ENCODE assay signal across 8 cellular contexts in the genomic region with DNA sequence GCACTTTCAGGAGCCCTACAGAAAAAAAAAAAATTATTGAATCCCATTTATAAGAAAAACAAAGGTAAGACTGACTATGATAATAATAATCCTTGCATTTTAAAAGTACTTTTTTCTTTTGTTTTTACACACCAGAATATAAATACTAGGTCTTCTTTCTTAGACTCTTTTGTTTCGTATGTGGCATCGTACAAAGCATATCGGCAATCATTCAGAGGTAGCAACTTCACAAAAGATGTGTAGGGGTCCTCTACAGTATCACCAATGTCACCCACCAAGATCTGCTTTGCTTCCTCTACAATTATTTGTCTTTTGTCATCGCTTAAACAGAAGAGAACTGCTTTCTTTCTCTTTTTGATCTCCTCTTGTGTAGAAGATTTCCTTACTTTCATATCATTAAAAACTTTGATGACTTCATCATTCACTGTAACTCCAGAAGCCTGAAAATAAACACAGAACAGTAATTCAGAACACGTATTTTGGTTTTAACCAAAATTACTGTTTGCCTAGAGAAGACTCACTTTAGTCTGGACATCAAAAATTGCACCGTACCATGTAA. TPM values are rescaled to one million over a fixed set of nuclear protein-coding genes. Genes with fewer than 3 reads are reported as not detected.
DNase-seq lines count a peak whose midpoint lies in the region; ATAC-seq, FAIRE-seq and TF ChIP-seq lines count a peak whose summit lies in the region.

No MANE protein-coding gene starts in this region.

- H3K36me3 Mint-ChIP-seq in T-helper 1 cell treated with Interleukin-12 subunit alpha and Interleukin-12 subunit beta and Interleukin-4 antibody, amounts not matched to agents 30 μg/mL and 1 μg/mL, for 36 hours (ENCODE audit: low read depth) = peaks cover 15% of the 10 kb centered on the region

- H3K27ac ChIP-seq in kidney (ENCODE audit: low read depth in 2 of 2, low read length in 2 of 2) (peak overlapping the region; percentile 87 to 94), temporal lobe (ENCODE audit: low read depth, low read length) (peak overlapping the region; percentile 96)

- H3K36me3 ChIP-seq in adipocyte (ENCODE audit: control insufficient read depth, insufficient read depth, low read length, severe bottlenecking) = peaks cover 8% of the 10 kb centered on the region
- peaks cover 3 to 6% of the 10 kb centered on the region in 2 donors for H3K36me3 ChIP-seq in kidney (ENCODE audit: control insufficient read depth in 1 of 2, insufficient read depth in 2 of 2, low read length in 2 of 2)

- H3K9ac ChIP-seq in adipocyte (ENCODE audit: low read length) = peak overlapping the region; percentile 96
- H3K9ac ChIP-seq in kidney (ENCODE audit: low read length in 2 of 2) = peak overlapping the region; percentile 65 to 76

- H3K4me3 ChIP-seq in adipocyte (ENCODE audit: low read length) = peak overlapping the region; percentile 95
- peak overlapping the region; percentile 80 to 85 for H3K4me3 ChIP-seq in kidney (ENCODE audit: low read length in 2 of 2)

- no peak for TF ChIP-seq CTCF in kidney (IDR thresholded peaks at IDR 0.05; ENCODE audit: borderline replicate concordance, extremely low read depth, insufficient read depth)

- no peaks in the 10 kb centered on the region for H3K9me3 Mint-ChIP-seq in T-helper 1 cell treated with Interleukin-12 subunit alpha and Interleukin-12 subunit beta and Interleukin-4 antibody, amounts not matched to agents 30 μg/mL and 1 μg/mL, for 36 hours

- H3K9me3 ChIP-seq in adipocyte (ENCODE audit: control insufficient read depth, low read length) = no peaks in the 10 kb centered on the region
- no peaks in the 10 kb centered on the region for H3K9me3 ChIP-seq in kidney (ENCODE audit: control insufficient read depth in 1 of 2, low read length in 2 of 2)

- H3K4me1 ChIP-seq in adipocyte (ENCODE audit: control insufficient read depth, insufficient read depth, low read length) (peaks cover 52% of the 10 kb centered on the region), kidney (ENCODE audit: control insufficient read depth in 1 of 2, insufficient read depth in 1 of 2, low read depth in 1 of 2, low read length in 2 of 2) (peaks cover 4 to 8% of the 10 kb centered on the region in 2 donors)

- peaks cover 6% of the 10 kb centered on the region for H3K27me3 Mint-ChIP-seq in T-helper 1 cell treated with Interleukin-12 subunit alpha and Interleukin-12 subunit beta and Interleukin-4 antibody, amounts not matched to agents 30 μg/mL and 1 μg/mL, for 36 hours (ENCODE audit: low read depth)

- H3K4me1 Mint-ChIP-seq in T-helper 1 cell treated with Interleukin-12 subunit alpha and Interleukin-12 subunit beta and Interleukin-4 antibody, amounts not matched to agents 30 μg/mL and 1 μg/mL, for 36 hours (ENCODE audit: low read depth) = peaks cover 25% of the 10 kb centered on the region

- no peaks in the 10 kb centered on the region for H3K27me3 ChIP-seq in adipocyte (replicated peaks; ENCODE audit: control insufficient read depth, insufficient read depth, low read length)

- DNase-seq in T-helper 1 cell = no peak
- no peak for DNase-seq in adipocyte (ENCODE audit: low read depth)
- DNase-seq in kidney = no peak
- no peak for DNase-seq in EL
- no peak for DNase-seq in COR-L47 (lab: John Stamatoyannopoulos, UW)

- FAIRE-seq in kidney (lab: Jason Lieb, UNC) = no peak

- intact Hi-C loops in kidney (cut with DNase I) = no loop called here

- H3K27ac Mint-ChIP-seq in T-helper 1 cell treated with Interleukin-12 subunit alpha and Interleukin-12 subunit beta and Interleukin-4 antibody, amounts not matched to agents 30 μg/mL and 1 μg/mL, for 36 hours = peak overlapping the region; percentile 87

- H3K4me3 Mint-ChIP-seq in T-helper 1 cell treated with Interleukin-12 subunit alpha and Interleukin-12 subunit beta and Interleukin-4 antibody, amounts not matched to agents 30 μg/mL and 1 μg/mL, for 36 hours = peak overlapping the region; percentile 89

- no peak for ATAC-seq in GM18502 (IDR thresholded peaks at IDR 0.05; ENCODE audit: poor library complexity, unreplicated experiment)

RNA-seq across cellular contexts. Expression of a gene that starts 1.2 kb away (rescaled TPM):
- total RNA-seq in kidney (32.5 TPM), temporal lobe (40.6 TPM)
- polyA plus RNA-seq in kidney (ENCODE audit: insufficient read depth, low read depth, low replicate concordance) = 56.3 TPM
